1 cellular context compared by ENCODE assay signal in genomic region chr16:56538331-56538730, GRCh38.
TF ChIP-seq lines count a peak whose summit lies in the region.

No MANE protein-coding gene starts in this region.

TF ChIP-seq in HepG2, 621 proteins besides CTCF, POLR2A, EP300 and RAD21 (continues in another document):
- TF ChIP-seq NFATC3 (CRISPR knock-in tag; IDR thresholded peaks at IDR 0.05) (no peak), SP4 (CRISPR knock-in tag; IDR thresholded peaks at IDR 0.05) (no peak), RARA (CRISPR knock-in tag; IDR thresholded peaks at IDR 0.05) (peak; percentile 74), JUNB (CRISPR knock-in tag; IDR thresholded peaks at IDR 0.05; ENCODE audit: borderline replicate concordance) (no peak), HNF4A (CRISPR knock-in tag; IDR thresholded peaks at IDR 0.05) (peak; percentile 60), ARID5B (CRISPR knock-in tag; IDR thresholded peaks at IDR 0.05) (peak; percentile 57), CHD4 (IDR thresholded peaks at IDR 0.05; ENCODE audit: borderline replicate concordance, low read length) (peak; percentile 36; the same call in 1 of the 2 replicates), FOXA3 (CRISPR knock-in tag; IDR thresholded peaks at IDR 0.05) (peak; percentile 4; the same call in 1 of the 2 replicates), ZMAT3 (CRISPR knock-in tag; conservative IDR thresholded peaks at IDR 0.05) (0 out of 2 replicates have a peak, but pooled peaks have one; percentile 26), PHF5A (CRISPR knock-in tag; IDR thresholded peaks at IDR 0.05; ENCODE audit: low read depth, unreplicated experiment) (no peak), ASH2L (IDR thresholded peaks at IDR 0.05; ENCODE audit: insufficient read length, low read depth, low read length) (peak; percentile 29), ZNF18 (CRISPR knock-in tag; IDR thresholded peaks at IDR 0.05; ENCODE audit: insufficient replicate concordance) (no peak), CREB1 (IDR thresholded peaks at IDR 0.05) (no peak), CREB1 (CRISPR knock-in tag; IDR thresholded peaks at IDR 0.05) (no peak), GFI1 (CRISPR knock-in tag; IDR thresholded peaks at IDR 0.05; ENCODE audit: borderline replicate concordance) (no peak), ZMYM2 (CRISPR knock-in tag; IDR thresholded peaks at IDR 0.05) (peak; percentile 48; the same call in 1 of the 2 replicates), ZNF362 (CRISPR knock-in tag; IDR thresholded peaks at IDR 0.05; ENCODE audit: borderline replicate concordance) (peak; percentile 68; the same call in 1 of the 2 replicates), ZNF784 (CRISPR knock-in tag; IDR thresholded peaks at IDR 0.05; ENCODE audit: borderline replicate concordance) (no peak), ZMYM3 (CRISPR knock-in tag; IDR thresholded peaks at IDR 0.05) (peak; percentile 76), HNF1A (IDR thresholded peaks at IDR 0.05; ENCODE audit: low read depth) (peak; percentile 43; the same call in 1 of the 2 replicates), HNF1A (CRISPR knock-in tag; IDR thresholded peaks at IDR 0.05; ENCODE audit: borderline replicate concordance) (peak; percentile 70; the same call in 1 of the 2 replicates), ZNF770 (CRISPR knock-in tag; IDR thresholded peaks at IDR 0.05) (peak; percentile 33; the same call in 1 of the 2 replicates), GMEB2 (CRISPR knock-in tag; IDR thresholded peaks at IDR 0.05; ENCODE audit: low read depth) (no peak), ATAD3A (CRISPR knock-in tag; IDR thresholded peaks at IDR 0.05) (no peak), SALL1 (CRISPR knock-in tag; IDR thresholded peaks at IDR 0.05) (peak; percentile 70), ZNF652 (CRISPR knock-in tag; IDR thresholded peaks at IDR 0.05; ENCODE audit: borderline replicate concordance, low read depth) (no peak), SIX4 (CRISPR knock-in tag; IDR thresholded peaks at IDR 0.05) (no peak), ZNF740 (CRISPR knock-in tag; IDR thresholded peaks at IDR 0.05) (no peak), MED1 (CRISPR knock-in tag; IDR thresholded peaks at IDR 0.05) (peak; percentile 65), HOXA3 (CRISPR knock-in tag; IDR thresholded peaks at IDR 0.05) (0 out of 2 replicates have a peak, but pooled peaks have one; percentile 14), ZNF460 (CRISPR knock-in tag; IDR thresholded peaks at IDR 0.05; ENCODE audit: borderline replicate concordance) (peak; percentile 84), PAXIP1 (CRISPR knock-in tag; conservative IDR thresholded peaks at IDR 0.05) (peak; percentile 76), JUN (CRISPR knock-in tag; IDR thresholded peaks at IDR 0.05) (peak; percentile 51; the same call in 1 of the 2 replicates), ZMYM4 (CRISPR knock-in tag; IDR thresholded peaks at IDR 0.05) (peak; percentile 66), NR2F1 (CRISPR knock-in tag; IDR thresholded peaks at IDR 0.05) (peak; percentile 75 to 76), NR2F6 (IDR thresholded peaks at IDR 0.05) (peak; percentile 63; the same call in 1 of the 2 replicates), NR2F6 (CRISPR knock-in tag; IDR thresholded peaks at IDR 0.05) (peak; percentile 85), MIXL1 (CRISPR knock-in tag; IDR thresholded peaks at IDR 0.05) (peak; percentile 87), ZNF382 (CRISPR knock-in tag; IDR thresholded peaks at IDR 0.05; ENCODE audit: borderline replicate concordance) (no peak), RXRB (CRISPR knock-in tag; IDR thresholded peaks at IDR 0.05; ENCODE audit: borderline replicate concordance) (0 out of 2 replicates have a peak, but pooled peaks have one; percentile 36)
